ENCODE assay signal across 24 cellular contexts in the genomic region with DNA sequence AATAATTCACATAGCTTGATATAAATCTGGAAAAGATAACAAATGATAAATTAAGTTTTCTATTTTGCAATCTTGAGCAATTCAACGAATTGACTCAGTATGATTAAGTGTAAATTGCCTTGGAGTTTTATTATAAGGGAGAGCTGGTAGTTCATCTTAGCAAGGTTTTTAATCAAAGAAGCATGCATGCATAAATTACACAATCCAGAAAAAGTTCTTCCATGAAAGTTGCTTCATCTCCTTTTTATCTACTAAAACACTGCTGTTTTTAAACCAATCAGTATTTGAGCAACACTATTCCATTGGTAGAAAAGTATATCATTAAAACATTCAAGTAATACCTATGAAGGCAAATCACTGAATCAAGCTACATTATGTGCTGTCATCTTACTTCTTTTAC. TPM values are rescaled to one million over a fixed set of nuclear protein-coding genes. Genes with fewer than 3 reads are reported as not detected.
DNase-seq lines count a peak whose midpoint lies in the region; ATAC-seq, FAIRE-seq and TF ChIP-seq lines count a peak whose summit lies in the region.
"Had no signal": no experiment of that assay in that cellular context is flagged by ENCODE, and none has a peak within 500 bp of the region (broad histone marks: within the 10 kb centered on the region; RNA-seq: fewer than 3 reads in every experiment).

No MANE protein-coding gene starts in this region.

- H3K4me3 Mint-ChIP-seq in activated CD4-positive, alpha-beta T cell treated with anti-CD3 and anti-CD28 coated beads for 36 hours = no peak overlapping the region
- H3K4me3 Mint-ChIP-seq: CD4-positive, CD25-positive, alpha-beta regulatory T cell; CD8-positive, alpha-beta memory T cell had no signal

- H3K36me3 ChIP-seq in fibroblast of lung (ENCODE audit: control insufficient read depth, insufficient read depth, low read length) = no peaks in the 10 kb centered on the region
- H3K36me3 ChIP-seq: BE2C, HAP-1 had no signal

- H3K9me3 ChIP-seq in fibroblast of lung (ENCODE audit: control insufficient read depth, insufficient read depth, low read depth, low read length) = no peaks in the 10 kb centered on the region
- H3K9me3 ChIP-seq: BE2C, HAP-1 had no signal

- no peaks in the 10 kb centered on the region for H3K4me1 Mint-ChIP-seq in activated CD4-positive, alpha-beta T cell treated with anti-CD3 and anti-CD28 coated beads for 36 hours
- H3K4me1 Mint-ChIP-seq: CD4-positive, CD25-positive, alpha-beta regulatory T cell; CD8-positive, alpha-beta memory T cell had no signal

- TF ChIP-seq CTCF in fibroblast of lung (conservative IDR thresholded peaks at IDR 0.05 in 1 of 2, IDR thresholded peaks at IDR 0.05 in 1 of 2; ENCODE audit: low read depth in 1 of 2, low read length in 2 of 2) = no peak

- H3K27me3 Mint-ChIP-seq in activated CD4-positive, alpha-beta T cell treated with anti-CD3 and anti-CD28 coated beads for 36 hours = no peaks in the 10 kb centered on the region
- H3K27me3 Mint-ChIP-seq: CD4-positive, CD25-positive, alpha-beta regulatory T cell; CD8-positive, alpha-beta memory T cell had no signal

- peak; percentile 6 for FAIRE-seq in A204.1 (lab: Jason Lieb, UNC)
- FAIRE-seq: GM12878, GM19239, HTR-8/SVneo had no signal

- intact Hi-C loops in activated CD4-positive, alpha-beta T cell treated with anti-CD3 and anti-CD28 coated beads for 36 hours (cut with DNase I, micrococcal nuclease) = no loop called here

- no peak for ATAC-seq in activated CD4-positive, alpha-beta T cell treated with anti-CD3 and anti-CD28 coated beads for 36 hours
- no peak for ATAC-seq in HG03175 (IDR thresholded peaks at IDR 0.05; ENCODE audit: unreplicated experiment)
- ATAC-seq: GM12878 had no signal

- no peaks in the 10 kb centered on the region for H3K27me3 ChIP-seq in fibroblast of lung (ENCODE audit: control insufficient read depth, insufficient read depth, low read length)
- H3K27me3 ChIP-seq: BE2C had no signal

- H3K36me3 Mint-ChIP-seq in activated CD4-positive, alpha-beta T cell treated with anti-CD3 and anti-CD28 coated beads for 36 hours (ENCODE audit: low read depth) = peaks cover 6% of the 10 kb centered on the region

- H3K9ac ChIP-seq in fibroblast of lung (ENCODE audit: insufficient read depth, low read length) = no peak overlapping the region
- H3K9ac ChIP-seq: GM23248 had no signal

- H3K4me1 ChIP-seq in fibroblast of lung (ENCODE audit: control insufficient read depth, extremely low read depth, insufficient read depth, low read length) = no peaks in the 10 kb centered on the region
- H3K4me1 ChIP-seq: BE2C, HAP-1 had no signal

- CTCF ChIA-PET in activated CD4-positive, alpha-beta T cell treated with anti-CD3 and anti-CD28 coated beads for 36 hours (lab: Charles Lee) = interaction anchor here (1.4 kb wide), 1 partner anchor 11 kb away, joined by 4 read pairs; no protein-coding TSS in a partner anchor
- CTCF ChIA-PET in HEK293T (lab: Yijun Ruan, JAX) = interaction anchor here (0.6 kb wide), 1 partner anchor 54 kb away, joined by 3 read pairs; no protein-coding TSS in a partner anchor

- no peaks in the 10 kb centered on the region for H4K20me1 ChIP-seq in fibroblast of lung (ENCODE audit: control insufficient read depth, extremely low read depth, insufficient read depth, low read length)

- no peak overlapping the region for H2AFZ ChIP-seq in fibroblast of lung (ENCODE audit: low read length)
- H2AFZ ChIP-seq: GM23248 had no signal

- no peaks in the 10 kb centered on the region for H3K79me2 ChIP-seq in fibroblast of lung (ENCODE audit: control insufficient read depth, insufficient read depth, low read length)

- POLR2A ChIA-PET in activated CD4-positive, alpha-beta T cell treated with anti-CD3 and anti-CD28 coated beads for 36 hours (lab: Charles Lee) = no interaction called here
- POLR2A ChIA-PET in HEK293T (lab: Yijun Ruan, JAX) = no interaction called here

- H3K27ac ChIP-seq in fibroblast of lung (ENCODE audit: insufficient read depth, low read length) = no peak overlapping the region
- H3K27ac ChIP-seq: GM23248 had no signal

- no peaks in the 10 kb centered on the region for H3K9me3 Mint-ChIP-seq in activated CD4-positive, alpha-beta T cell treated with anti-CD3 and anti-CD28 coated beads for 36 hours (ENCODE audit: low read depth)
- H3K9me3 Mint-ChIP-seq: CD8-positive, alpha-beta memory T cell had no signal

- H3K4me2 ChIP-seq in fibroblast of lung (ENCODE audit: extremely low read depth, insufficient read depth, low read length) = no peak overlapping the region

- no peak overlapping the region for H3K27ac Mint-ChIP-seq in activated CD4-positive, alpha-beta T cell treated with anti-CD3 and anti-CD28 coated beads for 36 hours

- DNase-seq in OCI-M1 (lab: John Stamatoyannopoulos, UW) = peak; percentile 9
- DNase-seq in amniotic epithelial cell (ENCODE audit: low read depth) = peak; percentile 77
- peak; percentile 1 to 5 for DNase-seq in fibroblast of lung (ENCODE audit: low read depth in 2 of 2)
- no peak for DNase-seq in activated CD4-positive, alpha-beta T cell treated with anti-CD3 and anti-CD28 coated beads for 36 hours
- no peak for DNase-seq in HEK293T (ENCODE audit: extremely low spot score)
- no peak for DNase-seq in NCI-H187 (lab: John Stamatoyannopoulos, UW)
- DNase-seq: 8988T; BE2C; C1 segment of cervical spinal cord; CD4-positive, CD25-positive, alpha-beta regulatory T cell; CD8-positive, alpha-beta memory T cell; COR-L47; DMS 273 treated with DMSO at 0.1 percent for 48 hours; DMS53; DND-41; EL; GM23248; IMR-90 had no signal

- H3K4me3 ChIP-seq in fibroblast of lung (replicated peaks in 1 of 4; ENCODE audit: control extremely low read depth in 1 of 4, insufficient read depth in 1 of 4, low read depth in 3 of 4, low read length in 4 of 4) = no peak overlapping the region
- H3K4me3 ChIP-seq: GM12878, GM23248, HAP-1 had no signal

TF ChIP-seq in HEK293T, 16 proteins besides CTCF, POLR2A, EP300 and RAD21:
- TF ChIP-seq CTBP1 (IDR thresholded peaks at IDR 0.05; ENCODE audit: borderline replicate concordance) (no peak), FOXA1 (IDR thresholded peaks at IDR 0.05) (no peak), NFRKB (IDR thresholded peaks at IDR 0.05) (no peak), SUZ12 (IDR thresholded peaks at IDR 0.05) (no peak), FOXM1 (IDR thresholded peaks at IDR 0.05; ENCODE audit: borderline replicate concordance) (no peak), ZNF384 (IDR thresholded peaks at IDR 0.05) (no peak)

RNA-seq across cellular contexts. Expression of gene POT1, which starts 47.6 kb away (rescaled TPM):
- 37.5 and 49.5 TPM in 2 replicates for total RNA-seq in fibroblast of lung
- 17.6 and 25.1 TPM in 2 replicates for polyA plus RNA-seq in fibroblast of lung
- polyA plus RNA-seq in fibroblast of lung (2012) = 9.5 and 15.2 TPM in 2 replicates
- 1.2 and 11.5 TPM in 2 replicates for polyA minus RNA-seq in fibroblast of lung (ENCODE audit: low replicate concordance)
- 10 to 100 TPM; 33.9 to 51.3 TPM for total RNA-seq in activated CD4-positive, alpha-beta T cell treated with anti-CD3 and anti-CD28 coated beads for 36 hours

Comparison
In these comparisons a context has a peak if more than half of its experiments do, and no peak if none do; other contexts are left out.
1. DNase-seq: peak in OCI-M1 (single experiment), amniotic epithelial cell (single experiment) and fibroblast of lung (2 of 2); none in activated CD4-positive, alpha-beta T cell treated with anti-CD3 and anti-CD28 coated beads for 36 hours (single experiment), HEK293T (single experiment) and NCI-H187 (0 of 2).